In genomic region chr6:136551103-136551502, GRCh38 we compare ENCODE assay signal across 8 cellular contexts. TPM values are rescaled to one million over a fixed set of nuclear protein-coding genes. Genes with fewer than 3 reads are reported as not detected.
DNase-seq lines count a peak whose midpoint lies in the region; ATAC-seq and TF ChIP-seq lines count a peak whose summit lies in the region.
"Had no signal": no experiment of that assay in that cellular context is flagged by ENCODE, and none has a peak within 500 bp of the region (broad histone marks: within the 10 kb centered on the region; RNA-seq: fewer than 3 reads in every experiment).

No MANE protein-coding gene starts in this region.

- no peak for ATAC-seq in GM23338
- no peak for ATAC-seq in psoas muscle

- H3K27ac ChIP-seq in GM23338 (ENCODE audit: low read depth) (no peak overlapping the region), Peyer's patch (peak overlapping the region in 3 of 4 donors; percentile 55 to 75 (median 63)), psoas muscle (no peak overlapping the region), Karpas-422 (ENCODE audit: low read length) (no peak overlapping the region)
- H3K27ac ChIP-seq: KMS-11 had no signal

- H3K36me3 Mint-ChIP-seq in GM23338 (ENCODE audit: low read depth): no peaks in the 10 kb centered on the region; the same call in 2 of the 3 replicates

- no peaks in the 10 kb centered on the region for H3K36me3 ChIP-seq in GM23338 (ENCODE audit: insufficient read depth)
- peaks cover 0 to 6% (median 0%) of the 10 kb centered on the region in 3 donors for H3K36me3 ChIP-seq in Peyer's patch
- no peaks in the 10 kb centered on the region for H3K36me3 ChIP-seq in psoas muscle (ENCODE audit: insufficient read depth in 1 of 2, low read depth in 1 of 2)
- no peaks in the 10 kb centered on the region for H3K36me3 ChIP-seq in Karpas-422 (ENCODE audit: insufficient read depth, low read length)

- WGBS in psoas muscle, 3 donors: 52 to 58% (median 55%) methylated on average over 8 of the region's 8 CpGs

- peaks cover 4% of the 10 kb centered on the region; the same call in 1 of the 2 replicates for H4K20me1 ChIP-seq in GM23338 (replicated peaks; ENCODE audit: insufficient read depth)
- no peaks in the 10 kb centered on the region for H4K20me1 ChIP-seq in Karpas-422 (ENCODE audit: insufficient read depth, low read depth, low read length)

- H3F3A ChIP-seq in GM23338 (replicated peaks; ENCODE audit: low read depth): no peaks in the 10 kb centered on the region

- H3K79me2 ChIP-seq in GM23338 (replicated peaks; ENCODE audit: insufficient read depth): peaks cover 36% of the 10 kb centered on the region
- no peaks in the 10 kb centered on the region for H3K79me2 ChIP-seq in Karpas-422 (ENCODE audit: low read length)

- DNase-seq in GM23338 (ENCODE audit: low spot score): no peak
- no peak for DNase-seq in Peyer's patch
- peak; percentile 14 for DNase-seq in fibroblast of peridontal ligament (ENCODE audit: extremely low read depth)
- no peak for DNase-seq in psoas muscle
- no peak for DNase-seq in amniotic stem cell (lab: John Stamatoyannopoulos, UW)
- DNase-seq in Karpas-422: no peak
- DNase-seq in cerebellar cortex (ENCODE audit: low spot score): no peak

- H3K27me3 ChIP-seq in GM23338 (ENCODE audit: insufficient read depth): peaks cover 37% of the 10 kb centered on the region
- no peaks in the 10 kb centered on the region for H3K27me3 ChIP-seq in Peyer's patch
- peaks cover 5 to 77% (median 8%) of the 10 kb centered on the region in 3 donors for H3K27me3 ChIP-seq in psoas muscle (ENCODE audit: insufficient read depth in 3 of 3, low read length in 2 of 3)
- H3K27me3 ChIP-seq in Karpas-422 (ENCODE audit: low read length): no peaks in the 10 kb centered on the region

- no peaks in the 10 kb centered on the region for H3K9me2 ChIP-seq in GM23338 (ENCODE audit: insufficient read depth)
- no peaks in the 10 kb centered on the region for H3K9me2 ChIP-seq in Karpas-422 (replicated peaks; ENCODE audit: insufficient read depth, low read length)

- H3K9ac ChIP-seq in Karpas-422 (ENCODE audit: low read length): no peak overlapping the region
- H3K9ac ChIP-seq: KMS-11 had no signal

- no peak overlapping the region for H3K27ac Mint-ChIP-seq in GM23338

- H3K4me1 Mint-ChIP-seq in GM23338: peaks cover 31% of the 10 kb centered on the region

- H3K9me3 ChIP-seq in Peyer's patch (peaks cover 0 to 5% (median 0%) of the 10 kb centered on the region in 4 donors), psoas muscle (no peaks in the 10 kb centered on the region), Karpas-422 (ENCODE audit: low read length) (no peaks in the 10 kb centered on the region)

- intact Hi-C loops in psoas muscle (cut with DNase I): no loop called here

- no peak for TF ChIP-seq POLR2A in Peyer's patch (IDR thresholded peaks at IDR 0.05)

- H3K9me3 Mint-ChIP-seq in GM23338: no peaks in the 10 kb centered on the region

- H3K4me2 ChIP-seq in GM23338: peak overlapping the region; percentile 78
- no peak overlapping the region for H3K4me2 ChIP-seq in Karpas-422 (ENCODE audit: low read depth, low read length, poor library complexity, severe bottlenecking)
- H3K4me2 ChIP-seq: KMS-11 had no signal

- H3K4me1 ChIP-seq in GM23338 (ENCODE audit: insufficient read depth) (peaks cover 28% of the 10 kb centered on the region), Peyer's patch (peaks cover 0 to 14% (median 7%) of the 10 kb centered on the region in 4 donors), psoas muscle (peaks cover 10% of the 10 kb centered on the region), Karpas-422 (ENCODE audit: low read length) (no peaks in the 10 kb centered on the region)

- TF ChIP-seq CTCF in GM23338 (conservative IDR thresholded peaks at IDR 0.05; ENCODE audit: low read depth in 2 of 2) (no peak), Peyer's patch (IDR thresholded peaks at IDR 0.05) (no peak), psoas muscle (IDR thresholded peaks at IDR 0.05) (no peak)

- H2AFZ ChIP-seq in GM23338 (peak overlapping the region; percentile 48; the same call in 1 of the 2 replicates), Karpas-422 (ENCODE audit: low read length) (no peak overlapping the region)

- H3K4me3 ChIP-seq in GM23338: peak overlapping the region; percentile 93
- H3K4me3 ChIP-seq in Peyer's patch: peak overlapping the region in 3 of 4 donors; percentile 61 to 91 (median 73)
- H3K4me3 ChIP-seq in psoas muscle: peak overlapping the region; percentile 79
- H3K4me3 ChIP-seq in Karpas-422 (ENCODE audit: low read length): no peak overlapping the region

- H3K4me3 Mint-ChIP-seq in GM23338: peak overlapping the region; percentile 73

- H3K27me3 Mint-ChIP-seq in GM23338 (ENCODE audit: insufficient read depth, low read depth, poor library complexity): peaks cover 10% of the 10 kb centered on the region

TF ChIP-seq in GM23338, 12 proteins besides CTCF, POLR2A, EP300 and RAD21 (continues in another document):
- TF ChIP-seq ETS1 (IDR thresholded peaks at IDR 0.05): no peak
- TF ChIP-seq ZNF462 (CRISPR knock-in tag; IDR thresholded peaks at IDR 0.05): no peak
- no peak for TF ChIP-seq EZH2 (IDR thresholded peaks at IDR 0.05; ENCODE audit: low read depth, unreplicated experiment)
- TF ChIP-seq CREB1 (CRISPR knock-in tag; IDR thresholded peaks at IDR 0.05; ENCODE audit: low read depth): no peak
- TF ChIP-seq ZNF114 (CRISPR knock-in tag; IDR thresholded peaks at IDR 0.05): no peak

RNA-seq across cellular contexts. Expression of gene MAP7, which starts 0.9 kb away (rescaled TPM):
- total RNA-seq in GM23338 (2014; rRNA removed; shearing (Covaris generic)): 47.8 and 49.2 TPM in 2 replicates
- polyA plus RNA-seq in GM23338 (2016; fragmentation: Nextera tagmentation; extraction: Ambion mirVana) (43.2 and 44.7 TPM in 2 replicates), psoas muscle (under 1 TPM; 0.10 to 0.20 (median 0.10) TPM)
- total RNA-seq in Peyer's patch (10 to 100 TPM; 16.5 to 47.1 (median 38.8) TPM), psoas muscle (under 1 TPM; 0.32 to 0.94 (median 0.62) TPM)
- not detected in 2 replicates for total RNA-seq in Karpas-422 (2014; rRNA removed; shearing (Covaris generic); ENCODE audit: low replicate concordance)

Comparison
In these comparisons a context has a peak if more than half of its experiments do, and no peak if none do; other contexts are left out.
1. H3K27ac ChIP-seq: peak in Peyer's patch (3 of 4); none in GM23338 (single experiment), psoas muscle (single experiment) and Karpas-422 (single experiment).
2. RNA of gene MAP7, which starts 0.9 kb away (total RNA-seq): 47.8 to 49.2 TPM in GM23338 and 16.5 to 47.1 TPM in Peyer's patch; 0.32 to 0.94 TPM in psoas muscle and not detected in Karpas-422; every median in the first group is over 4 times any median in the second.